8 cellular contexts compared by ENCODE assay signal in the genomic region with DNA sequence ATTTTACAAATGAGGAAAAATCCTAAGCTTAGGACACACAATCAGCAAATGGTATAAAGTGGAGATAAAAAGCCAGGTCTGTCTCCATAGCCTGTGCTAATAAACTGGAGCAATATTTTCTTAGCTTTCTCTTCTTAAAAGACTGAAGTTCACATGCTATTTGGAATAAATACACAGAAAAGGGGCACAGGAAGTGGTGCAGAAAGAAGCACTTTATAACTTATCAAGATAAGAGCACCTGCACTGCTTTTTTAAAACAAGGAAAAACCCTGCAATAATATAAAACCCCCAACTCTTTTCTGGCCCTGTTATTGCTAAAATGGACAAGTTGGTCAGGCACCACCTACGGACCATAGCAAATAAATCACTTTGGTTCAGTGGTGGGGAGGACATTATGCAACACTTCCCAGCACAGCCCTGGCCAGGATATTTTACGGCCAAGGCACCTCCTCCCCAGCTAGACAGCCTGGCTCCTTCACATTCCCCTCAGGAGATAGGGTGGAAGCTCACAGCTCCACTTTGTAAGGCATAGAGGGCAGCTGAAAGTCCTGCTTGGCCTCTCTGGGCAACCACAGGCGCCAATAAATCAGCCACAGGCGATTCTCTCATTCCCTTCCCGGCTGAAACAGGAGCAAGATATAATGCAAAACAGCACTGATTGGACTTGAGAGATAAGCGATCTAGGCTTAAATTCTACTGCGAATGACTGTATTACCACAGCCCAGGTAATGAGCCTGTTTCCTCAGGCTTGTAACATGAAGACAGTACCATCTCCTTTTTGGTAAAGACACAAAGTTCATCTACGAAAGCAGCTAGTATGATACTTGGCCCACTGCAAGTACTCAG. TPM values are rescaled to one million over a fixed set of nuclear protein-coding genes. Genes with fewer than 3 reads are reported as not detected.
DNase-seq lines count a peak whose midpoint lies in the region; ATAC-seq, FAIRE-seq and TF ChIP-seq lines count a peak whose summit lies in the region.

No MANE protein-coding gene starts in this region.

- FAIRE-seq in urothelium cell line (lab: Jason Lieb, UNC), result peak; percentile 5

- no peak overlapping the region for H3K23ac ChIP-seq in mesendoderm (ENCODE audit: low read length)

- peak overlapping the region; percentile 20 for H2AK5ac ChIP-seq in mesendoderm (ENCODE audit: low read length)

- peak; percentile 28 for DNase-seq in activated T-cell treated with anti-CD3 and anti-CD28 coated beads, Interleukin-2, amount 50 U/mL, for 1 hour
- DNase-seq in activated T-cell treated with anti-CD3 and anti-CD28 coated beads for 4 hours (no peak), RKO (ENCODE audit: low spot score) (peak; percentile 61), choroid plexus epithelial cell (ENCODE audit: low read depth) (peak; percentile 79), mesendoderm (peak; percentile 67), urothelium cell line (ENCODE audit: low spot score) (peak; percentile 70), inferior parietal cortex (ENCODE audit: extremely low spot score) (no peak)

- peaks cover 9% of the 10 kb centered on the region for H3K4me1 ChIP-seq in mesendoderm (ENCODE audit: control insufficient read depth, low read depth, low read length)

- peak overlapping the region; percentile 98 for H3K9ac ChIP-seq in mesendoderm (ENCODE audit: low read length)

- H3K36me3 ChIP-seq in mesendoderm (ENCODE audit: control insufficient read depth, insufficient read depth, low read length), result no peaks in the 10 kb centered on the region

- peaks cover 8% of the 10 kb centered on the region for H3K79me1 ChIP-seq in mesendoderm (ENCODE audit: low read length)

- no peak overlapping the region for H4K8ac ChIP-seq in mesendoderm (ENCODE audit: low read depth, low read length)

- H2BK120ac ChIP-seq in mesendoderm (ENCODE audit: low read depth, low read length), result no peak overlapping the region

- H3K56ac ChIP-seq in mesendoderm (ENCODE audit: low read length), result peak overlapping the region; percentile 45

- no peak overlapping the region for H4K5ac ChIP-seq in mesendoderm (ENCODE audit: low read length)

- no peak overlapping the region for H2BK15ac ChIP-seq in mesendoderm (replicated peaks; ENCODE audit: low read depth)

- H2BK5ac ChIP-seq in mesendoderm (ENCODE audit: low read length), result no peak overlapping the region

- H3K79me2 ChIP-seq in mesendoderm (ENCODE audit: control insufficient read depth, insufficient read depth, low read length), result peaks cover 11% of the 10 kb centered on the region

- TF ChIP-seq CTCF in choroid plexus epithelial cell (conservative IDR thresholded peaks at IDR 0.05; ENCODE audit: low read depth, low read length), result peak; percentile 31

- ATAC-seq in GM19395 (IDR thresholded peaks at IDR 0.05; ENCODE audit: unreplicated experiment), result no peak

- no peak overlapping the region for H3K27ac ChIP-seq in mesendoderm (ENCODE audit: low read depth, low read length)

- H3K4me3 ChIP-seq in choroid plexus epithelial cell (ENCODE audit: low read depth, low read length) (peak overlapping the region; percentile 23), mesendoderm (ENCODE audit: low read length) (no peak overlapping the region)

- WGBS in mesendoderm (ENCODE audit: extremely low coverage, insufficient coverage, low lambda C conversion rate), result no CpG with 5 or more reads among the region's 8 CpGs

- peak overlapping the region; percentile 16 for H3K4me2 ChIP-seq in mesendoderm (ENCODE audit: low read length)

- no peak overlapping the region for H3K4ac ChIP-seq in mesendoderm (ENCODE audit: low read depth, low read length)

- H3K27me3 ChIP-seq in mesendoderm (ENCODE audit: insufficient read depth, low read length, poor library complexity), result no peaks in the 10 kb centered on the region

- H3K18ac ChIP-seq in mesendoderm (ENCODE audit: low read length), result no peak overlapping the region

RNA-seq across cellular contexts. Expression of gene ZBTB25, which starts 2.1 kb away (rescaled TPM):
- polyA plus RNA-seq in mesendoderm (2013, experiment 1 of 2), result 4.1 TPM
- polyA plus RNA-seq in mesendoderm (2013, experiment 2 of 2), result 3.8 TPM

RNA-seq across cellular contexts. Expression of gene ZBTB1, which starts 3.0 kb away (rescaled TPM):
- 26.0 TPM for polyA plus RNA-seq in mesendoderm (2013, experiment 1 of 2)
- polyA plus RNA-seq in mesendoderm (2013, experiment 2 of 2), result 25.7 TPM

RNA-seq across cellular contexts. Expression of gene AKAP5, which starts 36.2 kb away (rescaled TPM):
- polyA plus RNA-seq in mesendoderm (2013, experiment 1 of 2), result 2.5 TPM
- 2.5 TPM for polyA plus RNA-seq in mesendoderm (2013, experiment 2 of 2)

RNA-seq across cellular contexts. Expression of gene HSPA2, which starts 39.0 kb away (rescaled TPM):
- polyA plus RNA-seq in mesendoderm (2013, experiment 1 of 2), result 9.4 TPM
- polyA plus RNA-seq in mesendoderm (2013, experiment 2 of 2), result 9.7 TPM

RNA-seq across cellular contexts. Expression of gene PPP1R36, which starts 48.2 kb away (rescaled TPM):
- 0.37 TPM for polyA plus RNA-seq in mesendoderm (2013, experiment 1 of 2)
- polyA plus RNA-seq in mesendoderm (2013, experiment 2 of 2), result 0.28 TPM

Comparison
In these comparisons a context has a peak if more than half of its experiments do, and no peak if none do; other contexts are left out.
1. DNase-seq: peak in activated T-cell treated with anti-CD3 and anti-CD28 coated beads, Interleukin-2, amount 50 U/mL, for 1 hour (single experiment), RKO (single experiment), choroid plexus epithelial cell (single experiment), mesendoderm (single experiment) and urothelium cell line (single experiment); none in activated T-cell treated with anti-CD3 and anti-CD28 coated beads for 4 hours (single experiment) and inferior parietal cortex (single experiment).